12 cellular contexts compared by ENCODE assay signal in the genomic region with DNA sequence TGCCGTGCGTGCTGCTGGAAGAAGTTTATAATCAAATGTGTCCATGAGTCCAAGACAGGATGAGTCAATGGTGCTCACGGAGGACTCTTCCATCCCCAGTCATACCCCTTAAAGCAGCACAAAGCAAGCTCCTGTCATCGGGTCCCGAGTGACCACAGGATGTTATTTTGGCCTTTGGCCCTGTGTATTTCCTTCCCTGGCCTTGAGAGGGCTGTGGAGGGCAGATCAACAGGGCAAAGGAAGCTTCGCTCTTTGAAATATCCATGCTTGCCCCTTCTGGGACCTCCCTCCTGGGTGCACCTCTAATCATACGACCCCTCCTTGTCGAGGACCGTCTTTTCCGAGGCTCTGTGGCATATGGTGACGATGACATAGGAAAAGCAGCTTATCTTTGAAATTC.
DNase-seq lines count a peak whose midpoint lies in the region; ATAC-seq and TF ChIP-seq lines count a peak whose summit lies in the region.
"Had no signal": no experiment of that assay in that cellular context is flagged by ENCODE, and none has a peak within 500 bp of the region (broad histone marks: within the 10 kb centered on the region; RNA-seq: fewer than 3 reads in every experiment).

No MANE protein-coding gene starts in this region.

- TF ChIP-seq EP300 in SK-N-SH (IDR thresholded peaks at IDR 0.05; ENCODE audit: borderline replicate concordance in 1 of 2, low read depth in 1 of 2, low read length in 1 of 2): no peak

- no peak for ATAC-seq in SK-N-SH treated with all-trans-retinoic acid at 6 μM for 48 hours
- no peak for ATAC-seq in HG03108 (IDR thresholded peaks at IDR 0.05; ENCODE audit: unreplicated experiment)

- 0 out of 2 replicates have a peak, but pooled peaks cover 5% of the 10 kb centered on the region for H4K20me1 ChIP-seq in SK-N-SH (ENCODE audit: insufficient read depth)

- intact Hi-C loops in vagina (cut with DNase I): loop anchor here (10.0 kb wide), 1 partner anchor 128 kb away; no protein-coding TSS in a partner anchor

- H3K9ac ChIP-seq in SK-N-SH: no peak overlapping the region

- CTCF ChIA-PET in SK-N-SH (lab: Yijun Ruan, JAX): interaction anchor here (1.0 kb wide), 1 partner anchor 98 kb away, joined by 3 read pairs; no protein-coding TSS in a partner anchor

- peaks cover 35% of the 10 kb centered on the region for H3K79me2 ChIP-seq in SK-N-SH (ENCODE audit: insufficient read depth)

- DNase-seq in SK-N-SH (no peak), epithelial cell of prostate (ENCODE audit: low read depth, low spot score) (no peak), vagina (ENCODE audit: extremely low spot score in 2 of 2) (no peak), MG63 (no peak)
- DNase-seq in activated naive CD4-positive, alpha-beta T cell treated with anti-CD3 and anti-CD28 coated beads, Interleukin-2, amount 50 U/mL, for 16 hours: no peak
- DNase-seq: activated T-cell treated with anti-CD3 and anti-CD28 coated beads for 4 hours, DMS79, NCI-H1694, sigmoid colon had no signal

- H3K27ac ChIP-seq in SK-N-SH (ENCODE audit: low read depth in 2 of 2, low read length in 1 of 2) (no peak overlapping the region), epithelial cell of prostate (peak overlapping the region; percentile 73), mesodermal cell (ENCODE audit: low read depth, low read length, severe bottlenecking) (peak overlapping the region; percentile 59), vagina (peak overlapping the region; percentile 52)

- H3K4me3 ChIP-seq in SK-N-SH (ENCODE audit: low read depth in 2 of 2, low read length in 1 of 2): no peak overlapping the region
- H3K4me3 ChIP-seq in mesodermal cell (ENCODE audit: extremely low read depth, insufficient read depth, low read length, poor library complexity, severe bottlenecking): no peak overlapping the region
- no peak overlapping the region for H3K4me3 ChIP-seq in vagina
- H3K4me3 ChIP-seq in MG63: no peak overlapping the region
- H3K4me3 ChIP-seq: sigmoid colon had no signal

- H2AFZ ChIP-seq in SK-N-SH (ENCODE audit: low read depth): no peak overlapping the region

- H3K9me3 ChIP-seq in SK-N-SH: no peaks in the 10 kb centered on the region
- no peaks in the 10 kb centered on the region for H3K9me3 ChIP-seq in mesodermal cell (ENCODE audit: control insufficient read depth, low read length)
- no peaks in the 10 kb centered on the region for H3K9me3 ChIP-seq in vagina
- no peaks in the 10 kb centered on the region for H3K9me3 ChIP-seq in MG63
- H3K9me3 ChIP-seq: sigmoid colon had no signal

- H3F3A ChIP-seq in SK-N-SH (replicated peaks; ENCODE audit: insufficient read depth): peaks cover 5% of the 10 kb centered on the region

- POLR2A ChIA-PET in SK-N-SH (lab: Yijun Ruan, JAX): no interaction called here

- 0 out of 2 replicates have a peak, but pooled peaks have one; percentile 9 for TF ChIP-seq RAD21 in SK-N-SH (IDR thresholded peaks at IDR 0.05; ENCODE audit: low read length)

- TF ChIP-seq CTCF in SK-N-SH (IDR thresholded peaks at IDR 0.05) (no peak; the same call in 1 of the 2 replicates), vagina (IDR thresholded peaks at IDR 0.05) (no peak)

- no peaks in the 10 kb centered on the region for H3K27me3 ChIP-seq in SK-N-SH (ENCODE audit: insufficient read depth)
- no peaks in the 10 kb centered on the region for H3K27me3 ChIP-seq in vagina
- no peaks in the 10 kb centered on the region for H3K27me3 ChIP-seq in MG63
- H3K27me3 ChIP-seq: sigmoid colon had no signal

- H3K36me3 ChIP-seq in SK-N-SH (replicated peaks in 1 of 2; ENCODE audit: control insufficient read depth in 1 of 2, insufficient read depth in 2 of 2, low read length in 1 of 2) (no peaks in the 10 kb centered on the region), mesodermal cell (ENCODE audit: control insufficient read depth, insufficient read depth, low read length) (no peaks in the 10 kb centered on the region), vagina (no peaks in the 10 kb centered on the region), MG63 (no peaks in the 10 kb centered on the region)
- H3K36me3 ChIP-seq: sigmoid colon had no signal

- H3K4me1 ChIP-seq in SK-N-SH (ENCODE audit: control insufficient read depth in 1 of 2, insufficient read depth in 2 of 2, low read depth in 1 of 2, low read length in 1 of 2) (peaks cover 13 to 17% of the 10 kb centered on the region in 2 experiments), mesodermal cell (ENCODE audit: control insufficient read depth, insufficient read depth, low read length, poor library complexity, severe bottlenecking) (peaks cover 42% of the 10 kb centered on the region), vagina (peaks cover 91% of the 10 kb centered on the region)

- TF ChIP-seq POLR2A in vagina (IDR thresholded peaks at IDR 0.05): no peak

- WGBS in SK-N-SH (ENCODE audit: low lambda C conversion rate): 87% methylated on average over 11 of the region's 11 CpGs
- WGBS in mesodermal cell (ENCODE audit: insufficient coverage in 2 of 2), 2 experiments: 84 to 85% methylated on average over 8 of the region's 11 CpGs

- no peaks in the 10 kb centered on the region for H3K9me2 ChIP-seq in SK-N-SH

- no peak overlapping the region for H3K4me2 ChIP-seq in SK-N-SH

TF ChIP-seq in SK-N-SH, 30 proteins besides CTCF, POLR2A, EP300 and RAD21 (continues in another document):
- TF ChIP-seq TAF1 (IDR thresholded peaks at IDR 0.05; ENCODE audit: borderline replicate concordance, low read depth, low read length) (no peak), NFIC (IDR thresholded peaks at IDR 0.05; ENCODE audit: borderline replicate concordance) (no peak), POLR2AphosphoS5 (IDR thresholded peaks at IDR 0.05; ENCODE audit: low read depth, low read length) (no peak), SIN3A (IDR thresholded peaks at IDR 0.05; ENCODE audit: borderline replicate concordance, low read depth, low read length) (no peak), MEF2A (IDR thresholded peaks at IDR 0.05; ENCODE audit: borderline replicate concordance, low read depth) (no peak), CHD2 (IDR thresholded peaks at IDR 0.05; ENCODE audit: low read length, partially characterized antibody) (no peak), FOSL2 (IDR thresholded peaks at IDR 0.05; ENCODE audit: borderline replicate concordance, low read depth) (no peak), NRF1 (IDR thresholded peaks at IDR 0.05; ENCODE audit: low read depth, low read length) (no peak)
- TF ChIP-seq, protein P1, sequence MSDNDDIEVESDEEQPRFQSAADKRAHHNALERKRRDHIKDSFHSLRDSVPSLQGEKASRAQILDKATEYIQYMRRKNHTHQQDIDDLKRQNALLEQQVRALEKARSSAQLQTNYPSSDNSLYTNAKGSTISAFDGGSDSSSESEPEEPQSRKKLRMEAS (IDR thresholded peaks at IDR 0.05; ENCODE audit: low read depth): no peak
- TF ChIP-seq, protein P2, sequence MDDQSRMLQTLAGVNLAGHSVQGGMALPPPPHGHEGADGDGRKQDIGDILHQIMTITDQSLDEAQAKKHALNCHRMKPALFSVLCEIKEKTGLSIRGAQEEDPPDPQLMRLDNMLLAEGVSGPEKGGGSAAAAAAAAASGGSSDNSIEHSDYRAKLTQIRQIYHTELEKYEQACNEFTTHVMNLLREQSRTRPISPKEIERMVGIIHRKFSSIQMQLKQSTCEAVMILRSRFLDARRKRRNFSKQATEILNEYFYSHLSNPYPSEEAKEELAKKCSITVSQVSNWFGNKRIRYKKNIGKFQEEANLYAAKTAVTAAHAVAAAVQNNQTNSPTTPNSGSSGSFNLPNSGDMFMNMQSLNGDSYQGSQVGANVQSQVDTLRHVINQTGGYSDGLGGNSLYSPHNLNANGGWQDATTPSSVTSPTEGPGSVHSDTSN (IDR thresholded peaks at IDR 0.05): no peak

TF ChIP-seq in SK-N-SH treated with all-trans-retinoic acid at 6 μM for 48 hours, 23 proteins besides CTCF, POLR2A, EP300 and RAD21 (continues in another document):
- TF ChIP-seq ZFP30 (CRISPR knock-in tag; IDR thresholded peaks at IDR 0.05): no peak
- no peak for TF ChIP-seq TCF4 (CRISPR knock-in tag; IDR thresholded peaks at IDR 0.05; ENCODE audit: borderline replicate concordance)
- TF ChIP-seq ZNF565 (CRISPR knock-in tag; conservative IDR thresholded peaks at IDR 0.05; ENCODE audit: low read depth): no peak
- no peak for TF ChIP-seq ZFP3 (CRISPR knock-in tag; IDR thresholded peaks at IDR 0.05)
- no peak for TF ChIP-seq RARB (CRISPR knock-in tag; IDR thresholded peaks at IDR 0.05)
- TF ChIP-seq, protein P3, sequence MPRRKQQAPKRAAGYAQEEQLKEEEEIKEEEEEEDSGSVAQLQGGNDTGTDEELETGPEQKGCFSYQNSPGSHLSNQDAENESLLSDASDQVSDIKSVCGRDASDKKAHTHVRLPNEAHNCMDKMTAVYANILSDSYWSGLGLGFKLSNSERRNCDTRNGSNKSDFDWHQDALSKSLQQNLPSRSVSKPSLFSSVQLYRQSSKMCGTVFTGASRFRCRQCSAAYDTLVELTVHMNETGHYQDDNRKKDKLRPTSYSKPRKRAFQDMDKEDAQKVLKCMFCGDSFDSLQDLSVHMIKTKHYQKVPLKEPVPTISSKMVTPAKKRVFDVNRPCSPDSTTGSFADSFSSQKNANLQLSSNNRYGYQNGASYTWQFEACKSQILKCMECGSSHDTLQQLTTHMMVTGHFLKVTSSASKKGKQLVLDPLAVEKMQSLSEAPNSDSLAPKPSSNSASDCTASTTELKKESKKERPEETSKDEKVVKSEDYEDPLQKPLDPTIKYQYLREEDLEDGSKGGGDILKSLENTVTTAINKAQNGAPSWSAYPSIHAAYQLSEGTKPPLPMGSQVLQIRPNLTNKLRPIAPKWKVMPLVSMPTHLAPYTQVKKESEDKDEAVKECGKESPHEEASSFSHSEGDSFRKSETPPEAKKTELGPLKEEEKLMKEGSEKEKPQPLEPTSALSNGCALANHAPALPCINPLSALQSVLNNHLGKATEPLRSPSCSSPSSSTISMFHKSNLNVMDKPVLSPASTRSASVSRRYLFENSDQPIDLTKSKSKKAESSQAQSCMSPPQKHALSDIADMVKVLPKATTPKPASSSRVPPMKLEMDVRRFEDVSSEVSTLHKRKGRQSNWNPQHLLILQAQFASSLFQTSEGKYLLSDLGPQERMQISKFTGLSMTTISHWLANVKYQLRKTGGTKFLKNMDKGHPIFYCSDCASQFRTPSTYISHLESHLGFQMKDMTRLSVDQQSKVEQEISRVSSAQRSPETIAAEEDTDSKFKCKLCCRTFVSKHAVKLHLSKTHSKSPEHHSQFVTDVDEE (CRISPR knock-in tag; IDR thresholded peaks at IDR 0.05): no peak
- no peak for TF ChIP-seq ISL1 (CRISPR knock-in tag; IDR thresholded peaks at IDR 0.05)

Comparison
In these comparisons a context has a peak if more than half of its experiments do, and no peak if none do; other contexts are left out.
1. H3K27ac ChIP-seq: peak in epithelial cell of prostate (single experiment), mesodermal cell (single experiment) and vagina (single experiment); none in SK-N-SH (0 of 2).